8 cellular contexts compared by ENCODE assay signal in the genomic region with DNA sequence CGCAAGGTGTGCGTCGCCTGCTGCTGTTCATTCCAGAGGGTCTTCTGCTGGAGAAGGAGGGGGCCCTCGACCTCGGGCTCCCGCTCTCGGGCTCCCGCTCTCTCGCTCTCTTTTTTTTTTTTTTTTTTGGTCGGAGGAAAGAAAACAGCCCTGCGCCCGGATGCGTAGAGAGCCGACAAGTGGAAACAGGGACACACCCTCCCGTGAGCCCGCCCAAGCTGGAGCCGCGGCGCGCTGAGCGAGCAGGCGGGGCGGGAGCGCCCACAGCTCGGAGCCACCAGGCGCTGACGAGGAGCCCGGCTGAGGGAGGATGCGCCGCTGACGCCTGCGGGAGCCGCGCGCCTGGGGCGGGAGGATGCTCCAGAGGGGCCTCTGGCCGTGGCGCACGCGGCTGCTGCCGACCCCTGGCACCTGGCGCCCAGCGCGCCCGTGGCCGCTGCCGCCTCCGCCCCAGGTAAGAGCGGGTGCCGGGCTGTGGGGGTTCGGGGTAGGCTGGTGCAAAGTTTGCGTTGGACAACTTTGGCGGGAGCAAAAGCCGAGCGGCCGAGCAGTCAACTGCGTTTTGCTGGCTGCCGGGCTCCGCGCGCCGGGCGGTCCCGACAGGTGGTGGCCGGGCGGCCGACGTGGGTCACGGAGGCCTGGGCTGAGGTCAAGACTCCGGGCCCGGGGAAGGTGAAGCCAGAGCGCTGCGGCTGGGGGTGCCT. TPM values are rescaled to one million over a fixed set of nuclear protein-coding genes. Genes with fewer than 3 reads are reported as not detected.
DNase-seq lines count a peak whose midpoint lies in the region; ATAC-seq and TF ChIP-seq lines count a peak whose summit lies in the region.

A gene with protein sequence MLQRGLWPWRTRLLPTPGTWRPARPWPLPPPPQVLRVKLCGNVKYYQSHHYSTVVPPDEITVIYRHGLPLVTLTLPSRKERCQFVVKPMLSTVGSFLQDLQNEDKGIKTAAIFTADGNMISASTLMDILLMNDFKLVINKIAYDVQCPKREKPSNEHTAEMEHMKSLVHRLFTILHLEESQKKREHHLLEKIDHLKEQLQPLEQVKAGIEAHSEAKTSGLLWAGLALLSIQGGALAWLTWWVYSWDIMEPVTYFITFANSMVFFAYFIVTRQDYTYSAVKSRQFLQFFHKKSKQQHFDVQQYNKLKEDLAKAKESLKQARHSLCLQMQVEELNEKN (plus strand): TSS at position 264 of the 704 bp plus-strand sequence. CDS start 92 bp downstream, at position 356.

- no peaks in the 10 kb centered on the region for H3K9me2 ChIP-seq in OCI-LY1 (ENCODE audit: low read depth, low read length)

- DNase-seq in Caki2 (ENCODE audit: low read depth): peak; percentile 92
- peak; percentile 67 for DNase-seq in HT-29 (ENCODE audit: low spot score)
- DNase-seq in activated T-cell treated with anti-CD3 and anti-CD28 coated beads for 24 hours (ENCODE audit: low read depth): peak; percentile 87
- DNase-seq in erythroblast (lab: John Stamatoyannopoulos, UW): peak; percentile 93 to 94
- DNase-seq in stimulated activated CD8-positive, alpha-beta memory T cell treated with anti-CD3 and anti-CD28 coated beads, Interleukin-4, amount 100 ng/mL, for 48 hours: peak; percentile 90

- TF ChIP-seq CTCF in OCI-LY1 (IDR thresholded peaks at IDR 0.05; ENCODE audit: low read length): no peak

- peak; percentile 91 for ATAC-seq in GM21367 (IDR thresholded peaks at IDR 0.05; ENCODE audit: unreplicated experiment)

- in situ Hi-C loops in Caki2 (cut with HindIII; ENCODE audit: low pct_unique_long_range_greater_than_20kb, low sequenced_read_pairs): loop anchor here (10.0 kb wide), 1 partner anchor 125 kb away; a partner anchor contains a TSS

- H3K27ac ChIP-seq in OCI-LY1 (ENCODE audit: low read depth, low read length, poor library complexity, severe bottlenecking): peak within 1 kb of the TSS; percentile 91

- H3K9me3 ChIP-seq in OCI-LY1 (ENCODE audit: low read length) (no peaks in the 10 kb centered on the region), mucosa of stomach (ENCODE audit: control insufficient read depth, low read length) (no peaks in the 10 kb centered on the region)

- H3K79me2 ChIP-seq in OCI-LY1 (ENCODE audit: insufficient read depth, low read length): peaks cover 39% of the 10 kb centered on the region

- H3K4me3 ChIP-seq in OCI-LY1 (ENCODE audit: low read depth, low read length, poor library complexity, severe bottlenecking) (peak within 1 kb of the TSS; percentile 79), mucosa of stomach (ENCODE audit: low read length) (peak within 1 kb of the TSS; percentile 66)

- no peaks in the 10 kb centered on the region for H4K20me1 ChIP-seq in OCI-LY1 (ENCODE audit: insufficient read depth, low read length)

- peaks cover 48% of the 10 kb centered on the region for H3K4me1 ChIP-seq in OCI-LY1 (ENCODE audit: insufficient read depth, low read length, severe bottlenecking)
- peaks cover 14% of the 10 kb centered on the region for H3K4me1 ChIP-seq in mucosa of stomach (ENCODE audit: control insufficient read depth, insufficient read depth, low read length)

- H3K9ac ChIP-seq in OCI-LY1 (ENCODE audit: low read length) (peak within 1 kb of the TSS; percentile 82), mucosa of stomach (ENCODE audit: low read length) (peak within 1 kb of the TSS; percentile 76)

- H3K4me2 ChIP-seq in OCI-LY1 (ENCODE audit: low read length): peak within 1 kb of the TSS; percentile 69

- 0 out of 2 replicates have a peak within 1 kb of the TSS, but pooled peaks have one; percentile 68 for H2AFZ ChIP-seq in OCI-LY1 (ENCODE audit: low read length)

- H3F3A ChIP-seq in OCI-LY1 (ENCODE audit: insufficient read depth, low read length): no peaks in the 10 kb centered on the region

- TF ChIP-seq POLR2A in erythroblast (IDR thresholded peaks at IDR 0.05; ENCODE audit: low read length): peak; percentile 85

- peaks cover 2% of the 10 kb centered on the region; the same call in 1 of the 2 replicates for H3K36me3 ChIP-seq in OCI-LY1 (ENCODE audit: insufficient read depth, low read length)
- no peaks in the 10 kb centered on the region for H3K36me3 ChIP-seq in mucosa of stomach (ENCODE audit: control insufficient read depth, insufficient read depth, low read length)

- H3K27me3 ChIP-seq in OCI-LY1 (ENCODE audit: insufficient read depth, low read length): no peaks in the 10 kb centered on the region
- no peaks in the 10 kb centered on the region for H3K27me3 ChIP-seq in mucosa of stomach (ENCODE audit: control insufficient read depth, insufficient read depth, low read length)

RNA-seq across cellular contexts. Expression of the gene that starts here (rescaled TPM):
- total RNA-seq in Caki2 (2014; rRNA removed; shearing (Covaris generic); ENCODE audit: low replicate concordance): 65.8 and 85.7 TPM in 2 replicates
- total RNA-seq in HT-29 (2014; rRNA removed; shearing (Covaris generic)): 2.2 and 4.2 TPM in 2 replicates

Comparison
In these comparisons a context has a peak if more than half of its experiments do, and no peak if none do; other contexts are left out.
1. Peak in every context shown above with its lines: DNase-seq, ATAC-seq, H3K4me3 ChIP-seq and H3K27ac ChIP-seq.
2. RNA of the gene that starts here (total RNA-seq): 65.8 to 85.7 TPM in Caki2; 2.2 to 4.2 TPM in HT-29; every median in the first group is over 10 times any median in the second.